Comparison of ENCODE assay signal across 25 cellular contexts in the genomic region with DNA sequence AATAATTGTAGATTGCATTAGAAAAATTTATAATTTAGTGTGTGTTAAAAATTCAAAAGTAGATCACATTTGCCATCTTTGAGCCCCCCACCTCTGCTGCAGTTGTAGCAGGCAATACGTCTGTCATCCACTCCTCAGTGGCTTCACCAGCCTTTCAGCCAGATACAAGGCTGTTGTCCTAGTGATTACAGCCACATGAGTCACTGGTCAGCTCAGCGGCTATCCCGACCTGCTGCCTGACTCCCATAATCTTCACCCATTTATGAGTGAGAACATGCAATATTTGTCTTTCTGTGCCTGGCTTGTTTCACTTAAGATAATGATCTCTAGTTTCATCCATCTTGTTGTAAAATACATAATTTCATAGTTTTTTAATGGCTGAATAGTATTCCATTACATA. TPM values are rescaled to one million over a fixed set of nuclear protein-coding genes. Genes with fewer than 3 reads are reported as not detected.
A peak's percentile ranks its signal among the peaks of the same experiment; 100 is the strongest.
DNase-seq lines count a peak whose midpoint lies in the region; ATAC-seq, FAIRE-seq and TF ChIP-seq lines count a peak whose summit lies in the region.
"Had no signal": no experiment of that assay in that cellular context is flagged by ENCODE, and none has a peak within 500 bp of the region (broad histone marks: within the 10 kb centered on the region; RNA-seq: fewer than 3 reads in every experiment).

No MANE protein-coding gene starts in this region.

- H3K4me1 ChIP-seq in RWPE2 (ENCODE audit: insufficient read depth, poor library complexity, severe bottlenecking) (no peaks in the 10 kb centered on the region), mesendoderm (ENCODE audit: control insufficient read depth, low read depth, low read length) (no peaks in the 10 kb centered on the region)
- H3K4me1 ChIP-seq: breast epithelium had no signal

- no peak overlapping the region for H2BK15ac ChIP-seq in mesendoderm (replicated peaks; ENCODE audit: low read depth)

- no CpG with 5 or more reads among the region's 3 CpGs for WGBS in mesendoderm (ENCODE audit: extremely low coverage, insufficient coverage, low lambda C conversion rate)

- H3K36me3 ChIP-seq in RWPE2 (ENCODE audit: low read depth): no peaks in the 10 kb centered on the region
- H3K36me3 ChIP-seq in mesendoderm (ENCODE audit: control insufficient read depth, insufficient read depth, low read length): no peaks in the 10 kb centered on the region
- H3K36me3 ChIP-seq: breast epithelium had no signal

- H4K8ac ChIP-seq in mesendoderm (ENCODE audit: low read depth, low read length): no peak overlapping the region

- H3K27me3 Mint-ChIP-seq in stimulated activated naive CD8-positive, alpha-beta T cell treated with anti-CD3 and anti-CD28 coated beads, Interleukin-15, Interleukin-2, amounts not matched to agents 100 ng/mL and 50 ng/mL, for 24 hours: peaks cover 3% of the 10 kb centered on the region
- peaks cover 5% of the 10 kb centered on the region for H3K27me3 Mint-ChIP-seq in activated T-helper 1 cell treated with anti-CD3 and anti-CD28 coated beads, Interleukin-12 subunit alpha, Interleukin-12 subunit beta, Interleukin-2, Interleukin-4 antibody, amounts not matched to agents 30 ng/mL and 10 ng/mL and 1 ng/mL, durations not matched to agents 14 hours and 24 hours and 36 hours (ENCODE audit: insufficient read depth)

- no peaks in the 10 kb centered on the region for H3K27me3 ChIP-seq in RWPE2 (ENCODE audit: insufficient read depth, poor library complexity, severe bottlenecking)
- H3K27me3 ChIP-seq in mesendoderm (ENCODE audit: insufficient read depth, low read length, poor library complexity): no peaks in the 10 kb centered on the region
- H3K27me3 ChIP-seq: breast epithelium had no signal

- no peaks in the 10 kb centered on the region for H3K9me3 Mint-ChIP-seq in stimulated activated naive CD8-positive, alpha-beta T cell treated with anti-CD3 and anti-CD28 coated beads, Interleukin-15, Interleukin-2, amounts not matched to agents 100 ng/mL and 50 ng/mL, for 24 hours
- no peaks in the 10 kb centered on the region for H3K9me3 Mint-ChIP-seq in activated T-helper 1 cell treated with anti-CD3 and anti-CD28 coated beads, Interleukin-12 subunit alpha, Interleukin-12 subunit beta, Interleukin-2, Interleukin-4 antibody, amounts not matched to agents 30 ng/mL and 10 ng/mL and 1 ng/mL, durations not matched to agents 14 hours and 24 hours and 36 hours

- no peak for TF ChIP-seq CTCF in RWPE2 (IDR thresholded peaks at IDR 0.05; ENCODE audit: poor library complexity, severe bottlenecking)
- no peak for TF ChIP-seq CTCF in fibroblast of mammary gland (conservative IDR thresholded peaks at IDR 0.05; ENCODE audit: control insufficient read depth, insufficient read depth, low read depth, low read length)

- H2BK120ac ChIP-seq in mesendoderm (ENCODE audit: low read depth, low read length): no peak overlapping the region

- no peaks in the 10 kb centered on the region for H3K79me1 ChIP-seq in mesendoderm (ENCODE audit: low read length)

- H3K27ac ChIP-seq in RWPE2 (ENCODE audit: poor library complexity, severe bottlenecking) (no peak overlapping the region), mesendoderm (ENCODE audit: low read depth, low read length) (no peak overlapping the region)
- H3K27ac ChIP-seq: breast epithelium, VCaP had no signal

- H3K56ac ChIP-seq in mesendoderm (ENCODE audit: low read length): no peak overlapping the region

- no peak overlapping the region for H3K18ac ChIP-seq in mesendoderm (ENCODE audit: low read length)

- no peak overlapping the region for H3K4ac ChIP-seq in mesendoderm (ENCODE audit: low read depth, low read length)

- H4K5ac ChIP-seq in mesendoderm (ENCODE audit: low read length): no peak overlapping the region

- H3K4me3 Mint-ChIP-seq in stimulated activated naive CD8-positive, alpha-beta T cell treated with anti-CD3 and anti-CD28 coated beads, Interleukin-15, Interleukin-2, amounts not matched to agents 100 ng/mL and 50 ng/mL, for 24 hours: no peak overlapping the region
- no peak overlapping the region for H3K4me3 Mint-ChIP-seq in activated T-helper 1 cell treated with anti-CD3 and anti-CD28 coated beads, Interleukin-12 subunit alpha, Interleukin-12 subunit beta, Interleukin-2, Interleukin-4 antibody, amounts not matched to agents 30 ng/mL and 10 ng/mL and 1 ng/mL, durations not matched to agents 14 hours and 24 hours and 36 hours
- H3K4me3 Mint-ChIP-seq: activated naive CD4-positive, alpha-beta T cell treated with anti-CD3 and anti-CD28 coated beads, Interleukin-2, amount 50 U/mL, for 24 hours; CD14-positive monocyte; memory B cell; nephron progenitor cell had no signal

- no peak overlapping the region for H3K9ac ChIP-seq in mesendoderm (ENCODE audit: low read length)

- no peak for DNase-seq in stimulated activated naive CD8-positive, alpha-beta T cell treated with anti-CD3 and anti-CD28 coated beads, Interleukin-15, Interleukin-2, amounts not matched to agents 100 U/mL and 50 U/mL, for 24 hours
- DNase-seq in RWPE2 (ENCODE audit: low spot score): no peak
- DNase-seq in fibroblast of mammary gland (ENCODE audit: low read depth): peak; percentile 15
- peak; percentile 11 for DNase-seq in urothelium cell line (ENCODE audit: low spot score)
- no peak for DNase-seq in activated T-helper 1 cell treated with anti-CD3 and anti-CD28 coated beads, Interleukin-12 subunit alpha, Interleukin-12 subunit beta, Interleukin-2, Interleukin-4 antibody, amounts not matched to agents 30 ng/mL and 10 ng/mL and 1 ng/mL, durations not matched to agents 14 hours and 24 hours and 36 hours (ENCODE audit: low spot score)
- no peak for DNase-seq in SKM-1 treated with dmso at 0.1 percent for 144 hours (lab: John Stamatoyannopoulos, UW; ENCODE audit: unreplicated experiment)
- DNase-seq in mesendoderm: no peak
- DNase-seq: activated CD4-positive, alpha-beta T cell treated with anti-CD3 and anti-CD28 coated beads, Interleukin-2, amount 50 U/mL, for 48 hours; activated T-cell treated with anti-CD3 and anti-CD28 coated beads, Interleukin-2, amount 50 U/mL, for 1 hour; erythroblast; NCI-H2029; nephron progenitor cell; retina; RPMI8226; stimulated activated CD4-positive, alpha-beta T cell treated with anti-CD3 and anti-CD28 coated beads, Interleukin-15, amount 100 ng/mL, for 24 hours; stimulated activated naive CD4-positive, alpha-beta T cell treated with Interleukin-2 at 50 U/mL for 16 hours had no signal

- no peak for ATAC-seq in stimulated activated naive CD8-positive, alpha-beta T cell treated with anti-CD3 and anti-CD28 coated beads, Interleukin-15, Interleukin-2, amounts not matched to agents 100 U/mL and 50 U/mL, for 24 hours
- peak; percentile 77; the same call in 2 of the 3 replicates for ATAC-seq in RWPE2 (ENCODE audit: low read depth)

- H3K4me1 Mint-ChIP-seq in stimulated activated naive CD8-positive, alpha-beta T cell treated with anti-CD3 and anti-CD28 coated beads, Interleukin-15, Interleukin-2, amounts not matched to agents 100 ng/mL and 50 ng/mL, for 24 hours (ENCODE audit: low read depth): no peaks in the 10 kb centered on the region
- no peaks in the 10 kb centered on the region for H3K4me1 Mint-ChIP-seq in activated T-helper 1 cell treated with anti-CD3 and anti-CD28 coated beads, Interleukin-12 subunit alpha, Interleukin-12 subunit beta, Interleukin-2, Interleukin-4 antibody, amounts not matched to agents 30 ng/mL and 10 ng/mL and 1 ng/mL, durations not matched to agents 14 hours and 24 hours and 36 hours (ENCODE audit: low read depth)
- H3K4me1 Mint-ChIP-seq: activated naive CD4-positive, alpha-beta T cell treated with anti-CD3 and anti-CD28 coated beads, Interleukin-2, amount 50 U/mL, for 24 hours; CD14-positive monocyte; memory B cell; nephron progenitor cell had no signal

- no peaks in the 10 kb centered on the region for H3K36me3 Mint-ChIP-seq in stimulated activated naive CD8-positive, alpha-beta T cell treated with anti-CD3 and anti-CD28 coated beads, Interleukin-15, Interleukin-2, amounts not matched to agents 100 ng/mL and 50 ng/mL, for 24 hours (ENCODE audit: low read depth)
- no peaks in the 10 kb centered on the region for H3K36me3 Mint-ChIP-seq in activated T-helper 1 cell treated with anti-CD3 and anti-CD28 coated beads, Interleukin-12 subunit alpha, Interleukin-12 subunit beta, Interleukin-2, Interleukin-4 antibody, amounts not matched to agents 30 ng/mL and 10 ng/mL and 1 ng/mL, durations not matched to agents 14 hours and 24 hours and 36 hours (ENCODE audit: low read depth)
- H3K36me3 Mint-ChIP-seq: CD14-positive monocyte, memory B cell had no signal

- H3K79me2 ChIP-seq in mesendoderm (ENCODE audit: control insufficient read depth, insufficient read depth, low read length): no peaks in the 10 kb centered on the region

- H3K4me3 ChIP-seq in RWPE2 (ENCODE audit: severe bottlenecking) (no peak overlapping the region), fibroblast of mammary gland (ENCODE audit: control insufficient read depth, low read depth, low read length) (no peak overlapping the region), mesendoderm (ENCODE audit: low read length) (no peak overlapping the region)
- H3K4me3 ChIP-seq: breast epithelium had no signal

- H2AK5ac ChIP-seq in mesendoderm (ENCODE audit: low read length): no peak overlapping the region

- no peak overlapping the region for H3K23ac ChIP-seq in mesendoderm (ENCODE audit: low read length)

- H3K4me2 ChIP-seq in mesendoderm (ENCODE audit: low read length): no peak overlapping the region

- H3K9me3 ChIP-seq in RWPE2 (ENCODE audit: severe bottlenecking): no peaks in the 10 kb centered on the region
- H3K9me3 ChIP-seq: breast epithelium had no signal

- FAIRE-seq in urothelium cell line (lab: Jason Lieb, UNC): no peak

- peak overlapping the region; percentile 22 for H3K27ac Mint-ChIP-seq in stimulated activated naive CD8-positive, alpha-beta T cell treated with anti-CD3 and anti-CD28 coated beads, Interleukin-15, Interleukin-2, amounts not matched to agents 100 ng/mL and 50 ng/mL, for 24 hours
- no peak overlapping the region for H3K27ac Mint-ChIP-seq in activated T-helper 1 cell treated with anti-CD3 and anti-CD28 coated beads, Interleukin-12 subunit alpha, Interleukin-12 subunit beta, Interleukin-2, Interleukin-4 antibody, amounts not matched to agents 30 ng/mL and 10 ng/mL and 1 ng/mL, durations not matched to agents 14 hours and 24 hours and 36 hours
- H3K27ac Mint-ChIP-seq: activated naive CD4-positive, alpha-beta T cell treated with anti-CD3 and anti-CD28 coated beads, Interleukin-2, amount 50 U/mL, for 24 hours; memory B cell; nephron progenitor cell had no signal

- no peak overlapping the region for H2BK5ac ChIP-seq in mesendoderm (ENCODE audit: low read length)

- intact Hi-C loops in activated T-helper 1 cell treated with anti-CD3 and anti-CD28 coated beads, Interleukin-12 subunit alpha, Interleukin-12 subunit beta, Interleukin-2, Interleukin-4 antibody, amounts not matched to agents 30 ng/mL and 10 ng/mL and 1 ng/mL, durations not matched to agents 14 hours and 24 hours and 36 hours (cut with micrococcal nuclease): no loop called here

RNA-seq across cellular contexts. Expression of gene OR2A5, which starts 9.2 kb away (rescaled TPM):
- not detected in 2 replicates for total RNA-seq in activated T-helper 1 cell treated with anti-CD3 and anti-CD28 coated beads, Interleukin-12 subunit alpha, Interleukin-12 subunit beta, Interleukin-2, Interleukin-4 antibody, amounts not matched to agents 30 ng/mL and 10 ng/mL and 1 ng/mL, durations not matched to agents 14 hours and 24 hours and 36 hours
- polyA plus RNA-seq in mesendoderm (2013, experiment 1 of 2): not detected
- not detected for polyA plus RNA-seq in mesendoderm (2013, experiment 2 of 2)
- total RNA-seq: A673, breast epithelium, dermis microvascular lymphatic vessel endothelial cell, urinary bladder had no signal
- polyA plus RNA-seq: CD14-positive monocyte, urinary bladder had no signal

RNA-seq across cellular contexts. Expression of gene OR2A25, which starts 11.7 kb away (rescaled TPM):
- total RNA-seq in activated T-helper 1 cell treated with anti-CD3 and anti-CD28 coated beads, Interleukin-12 subunit alpha, Interleukin-12 subunit beta, Interleukin-2, Interleukin-4 antibody, amounts not matched to agents 30 ng/mL and 10 ng/mL and 1 ng/mL, durations not matched to agents 14 hours and 24 hours and 36 hours: not detected in 2 replicates
- polyA plus RNA-seq in mesendoderm (2013, experiment 1 of 2): not detected
- polyA plus RNA-seq in mesendoderm (2013, experiment 2 of 2): not detected
- total RNA-seq: A673, breast epithelium, dermis microvascular lymphatic vessel endothelial cell, urinary bladder had no signal
- polyA plus RNA-seq: CD14-positive monocyte, urinary bladder had no signal

RNA-seq across cellular contexts. Expression of gene OR2A12, which starts 28.1 kb away (rescaled TPM):
- total RNA-seq in activated T-helper 1 cell treated with anti-CD3 and anti-CD28 coated beads, Interleukin-12 subunit alpha, Interleukin-12 subunit beta, Interleukin-2, Interleukin-4 antibody, amounts not matched to agents 30 ng/mL and 10 ng/mL and 1 ng/mL, durations not matched to agents 14 hours and 24 hours and 36 hours: not detected in 2 replicates
- not detected for polyA plus RNA-seq in mesendoderm (2013, experiment 1 of 2)
- not detected for polyA plus RNA-seq in mesendoderm (2013, experiment 2 of 2)
- total RNA-seq: A673, breast epithelium, dermis microvascular lymphatic vessel endothelial cell, urinary bladder had no signal
- polyA plus RNA-seq: CD14-positive monocyte, urinary bladder had no signal

RNA-seq across cellular contexts. Expression of gene OR2A2, which starts 51.4 kb away (rescaled TPM):
- total RNA-seq in activated T-helper 1 cell treated with anti-CD3 and anti-CD28 coated beads, Interleukin-12 subunit alpha, Interleukin-12 subunit beta, Interleukin-2, Interleukin-4 antibody, amounts not matched to agents 30 ng/mL and 10 ng/mL and 1 ng/mL, durations not matched to agents 14 hours and 24 hours and 36 hours: not detected in 2 replicates
- not detected for polyA plus RNA-seq in mesendoderm (2013, experiment 1 of 2)
- not detected for polyA plus RNA-seq in mesendoderm (2013, experiment 2 of 2)
- total RNA-seq: A673, breast epithelium, dermis microvascular lymphatic vessel endothelial cell, urinary bladder had no signal
- polyA plus RNA-seq: CD14-positive monocyte, urinary bladder had no signal

RNA-seq across cellular contexts. Expression of gene OR6B1, which starts 57.8 kb away (rescaled TPM):
- not detected in 2 replicates for total RNA-seq in activated T-helper 1 cell treated with anti-CD3 and anti-CD28 coated beads, Interleukin-12 subunit alpha, Interleukin-12 subunit beta, Interleukin-2, Interleukin-4 antibody, amounts not matched to agents 30 ng/mL and 10 ng/mL and 1 ng/mL, durations not matched to agents 14 hours and 24 hours and 36 hours
- 0.01 TPM for polyA plus RNA-seq in mesendoderm (2013, experiment 1 of 2)
- not detected for polyA plus RNA-seq in mesendoderm (2013, experiment 2 of 2)
- total RNA-seq: A673, breast epithelium, dermis microvascular lymphatic vessel endothelial cell, urinary bladder had no signal
- polyA plus RNA-seq: CD14-positive monocyte, urinary bladder had no signal

Comparison
In these comparisons a context has a peak if more than half of its experiments do, and no peak if none do; other contexts are left out.
1. DNase-seq: peak in fibroblast of mammary gland (single experiment) and urothelium cell line (single experiment); none in stimulated activated naive CD8-positive, alpha-beta T cell treated with anti-CD3 and anti-CD28 coated beads, Interleukin-15, Interleukin-2, amounts not matched to agents 100 U/mL and 50 U/mL, for 24 hours (single experiment), RWPE2 (single experiment), activated T-helper 1 cell treated with anti-CD3 and anti-CD28 coated beads, Interleukin-12 subunit alpha, Interleukin-12 subunit beta, Interleukin-2, Interleukin-4 antibody, amounts not matched to agents 30 ng/mL and 10 ng/mL and 1 ng/mL, durations not matched to agents 14 hours and 24 hours and 36 hours (single experiment), SKM-1 treated with dmso at 0.1 percent for 144 hours (single experiment) and mesendoderm (single experiment).